ENCODE assay signal across 16 cellular contexts in genomic region chr15:73079570-73079969, GRCh38. TPM values are rescaled to one million over a fixed set of nuclear protein-coding genes. Genes with fewer than 3 reads are reported as not detected.
A peak's percentile ranks its signal among the peaks of the same experiment; 100 is the strongest.
DNase-seq lines count a peak whose midpoint lies in the region; ATAC-seq and TF ChIP-seq lines count a peak whose summit lies in the region.
"Had no signal": no experiment of that assay in that cellular context is flagged by ENCODE, and none has a peak within 500 bp of the region (broad histone marks: within the 10 kb centered on the region; RNA-seq: fewer than 3 reads in every experiment).

No MANE protein-coding gene starts in this region.

- peak; percentile 1 to 10 for DNase-seq in cardiac fibroblast (ENCODE audit: low read depth in 2 of 2)
- DNase-seq in fibroblast of pulmonary artery (ENCODE audit: low read depth) = peak; percentile 26
- peak; percentile 53 for DNase-seq in pulmonary artery endothelial cell (ENCODE audit: low read depth, low spot score)
- no peak for DNase-seq in T-helper 2 cell
- no peak for DNase-seq in glomerular visceral epithelial cell (ENCODE audit: extremely low spot score)
- DNase-seq: CD8-positive, alpha-beta T cell; HFFc6; MM.1S; NCI-H1092; NCI-H1436 treated with DMSO at 0.1 percent for 48 hours; NCI-H2029; NCI-H345; NCI-H526 had no signal

- peaks cover 23% of the 10 kb centered on the region; the same call in 1 of the 2 replicates for H4K20me1 ChIP-seq in BLaER1

- H3K27me3 ChIP-seq in BLaER1 = no peaks in the 10 kb centered on the region
- H3K27me3 ChIP-seq: SJSA1 had no signal

- H3K27ac ChIP-seq in BLaER1 = no peak overlapping the region
- H3K27ac ChIP-seq: SJSA1 had no signal

- TF ChIP-seq CTCF in cardiac fibroblast (IDR thresholded peaks at IDR 0.05; ENCODE audit: low read depth, low read length) (no peak), fibroblast of pulmonary artery (IDR thresholded peaks at IDR 0.05; ENCODE audit: low read length, missing control alignments) (no peak)

- H3K4me2 ChIP-seq in BLaER1 = peak overlapping the region; percentile 40

- no peaks in the 10 kb centered on the region for H3K36me3 ChIP-seq in BLaER1
- H3K36me3 ChIP-seq: SJSA1 had no signal

- H3K4me3 ChIP-seq in BLaER1 (no peak overlapping the region), cardiac fibroblast (replicated peaks in 1 of 2; ENCODE audit: low read depth in 2 of 2, low read length in 2 of 2) (no peak overlapping the region), fibroblast of pulmonary artery (replicated peaks; ENCODE audit: low read depth, low read length) (no peak overlapping the region)
- H3K4me3 ChIP-seq: SJSA1 had no signal

- no peak for ATAC-seq in HG03135 (IDR thresholded peaks at IDR 0.05; ENCODE audit: unreplicated experiment)
- ATAC-seq: CD8-positive, alpha-beta T cell had no signal

- no peaks in the 10 kb centered on the region for H3K9me3 ChIP-seq in BLaER1
- H3K9me3 ChIP-seq: SJSA1 had no signal

- peaks cover 29% of the 10 kb centered on the region for H3K4me1 ChIP-seq in BLaER1

- no peak overlapping the region for H3K9ac ChIP-seq in BLaER1

RNA-seq across cellular contexts. Expression of gene NEO1, which starts 27.3 kb away (rescaled TPM):
- 0.07 and 0.56 TPM in 2 replicates for total RNA-seq in pulmonary artery endothelial cell

Comparison
In these comparisons a context has a peak if more than half of its experiments do, and no peak if none do; other contexts are left out.
1. DNase-seq: peak in cardiac fibroblast (2 of 2), fibroblast of pulmonary artery (single experiment) and pulmonary artery endothelial cell (single experiment); none in T-helper 2 cell (0 of 5) and glomerular visceral epithelial cell (single experiment).